In the genomic region with DNA sequence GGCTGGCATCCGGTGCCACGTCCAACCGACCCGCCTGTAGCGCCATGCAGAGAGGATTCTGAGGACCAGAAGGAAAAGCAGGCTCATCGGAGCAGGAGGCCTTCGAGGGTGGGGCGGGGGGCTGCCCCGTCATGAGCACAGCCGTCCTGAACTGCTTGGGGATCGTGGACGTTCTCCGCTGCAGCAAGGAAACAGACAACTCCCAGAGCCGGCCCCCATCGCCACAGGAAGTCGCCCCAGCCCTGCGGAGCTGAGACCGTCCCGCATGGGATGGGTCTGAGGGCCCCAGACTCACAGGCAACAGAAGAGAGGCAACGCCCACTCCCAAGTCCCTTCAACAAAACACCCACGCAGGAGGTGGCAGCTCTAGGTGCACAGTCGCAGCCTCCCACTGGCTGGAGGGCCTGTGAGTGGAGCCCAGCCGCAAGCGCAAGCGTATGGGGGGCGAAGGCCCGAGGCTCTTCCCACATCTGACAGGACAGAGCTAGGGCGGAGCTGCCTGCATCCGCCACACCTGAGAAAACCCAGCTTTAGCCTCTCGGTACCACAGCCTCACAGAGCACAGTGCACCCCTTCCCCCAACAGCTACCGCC, we compare ENCODE assay signal across 19 cellular contexts. TPM values are rescaled to one million over a fixed set of nuclear protein-coding genes. Genes with fewer than 3 reads are reported as not detected.
DNase-seq lines count a peak whose midpoint lies in the region; ATAC-seq and FAIRE-seq lines count a peak whose summit lies in the region.
"Had no signal": no experiment of that assay in that cellular context is flagged by ENCODE, and none has a peak within 500 bp of the region (broad histone marks: within the 10 kb centered on the region; RNA-seq: fewer than 3 reads in every experiment).

No MANE protein-coding gene starts in this region.

- no peak overlapping the region for H3K27ac Mint-ChIP-seq in activated T-cell treated with anti-CD3 and anti-CD28 coated beads, Interleukin-2, amount 50 U/mL, for 72 hours
- H3K27ac Mint-ChIP-seq: activated naive CD4-positive, alpha-beta T cell treated with anti-CD3 and anti-CD28 coated beads, Interleukin-2, amount 50 U/mL, for 72 hours; immature natural killer cell; mesothelial cell of epicardium; natural killer cell treated with Interleukin-12 subunit alpha and Interleukin-12 subunit beta and Interleukin-15 and Interleukin-18, amount 100 ng/mL, for 72 hours had no signal

- H3K9me3 ChIP-seq in neuronal stem cell (replicated peaks in 1 of 2; ENCODE audit: control insufficient read depth in 2 of 2, insufficient read depth in 1 of 2, low read depth in 1 of 2, low read length in 2 of 2), result no peaks in the 10 kb centered on the region
- H3K9me3 ChIP-seq: A549, left lung, sigmoid colon had no signal

- H2BK15ac ChIP-seq in neuronal stem cell (ENCODE audit: low read length), result no peak overlapping the region

- WGBS in neuronal stem cell (ENCODE audit: extremely low coverage in 2 of 2, insufficient read length in 2 of 2, insufficient replicate concordance in 1 of 2), 2 donors, result no CpG with 5 or more reads among the region's 31 CpGs

- H3K4me2 ChIP-seq in neuronal stem cell (ENCODE audit: insufficient read depth, low read length, poor library complexity, severe bottlenecking), result no peak overlapping the region
- H3K4me2 ChIP-seq: A549, hepatocyte had no signal

- H2AK5ac ChIP-seq in neuronal stem cell (ENCODE audit: low read depth, low read length), result no peak overlapping the region

- DNase-seq in activated T-cell treated with anti-CD3 and anti-CD28 coated beads, Interleukin-2, amount 50 U/mL, for 4 hours, result no peak
- DNase-seq in activated T-cell treated with anti-CD3 and anti-CD28 coated beads for 4 hours (no peak), HTR-8/SVneo (ENCODE audit: insufficient read length, low spot score) (no peak), neuronal stem cell (ENCODE audit: low spot score) (no peak), NK-92 (lab: John Stamatoyannopoulos, UW; ENCODE audit: unreplicated experiment) (no peak), caudate nucleus (lab: John Stamatoyannopoulos, UW) (no peak), EL (no peak)
- DNase-seq in activated T-cell treated with anti-CD3 and anti-CD28 coated beads, Interleukin-2, amount 50 U/mL, for 72 hours, result no peak
- DNase-seq: C1 segment of cervical spinal cord, foreskin keratinocyte, immature natural killer cell, sigmoid colon had no signal

- H3K4ac ChIP-seq in neuronal stem cell (ENCODE audit: low read length), result no peak overlapping the region

- no peaks in the 10 kb centered on the region for H3K27me3 ChIP-seq in neuronal stem cell (ENCODE audit: control insufficient read depth in 3 of 3, insufficient read depth in 3 of 3, low read depth in 1 of 3, low read length in 3 of 3)
- H3K27me3 ChIP-seq: foreskin keratinocyte, hepatocyte, left lung, sigmoid colon had no signal

- H3K27ac ChIP-seq in neuronal stem cell (replicated peaks; ENCODE audit: low read length) (no peak overlapping the region), caudate nucleus (ENCODE audit: low read depth, low read length) (no peak overlapping the region)
- H3K27ac ChIP-seq: A549, foreskin keratinocyte, hepatocyte, left lung had no signal

- H3K9me3 Mint-ChIP-seq in activated T-cell treated with anti-CD3 and anti-CD28 coated beads, Interleukin-2, amount 50 U/mL, for 4 hours, result no peaks in the 10 kb centered on the region
- H3K9me3 Mint-ChIP-seq in activated T-cell treated with anti-CD3 and anti-CD28 coated beads, Interleukin-2, amount 50 U/mL, for 72 hours, result no peaks in the 10 kb centered on the region
- H3K9me3 Mint-ChIP-seq: activated naive CD4-positive, alpha-beta T cell treated with anti-CD3 and anti-CD28 coated beads, Interleukin-2, amount 50 U/mL, for 72 hours; immature natural killer cell; mesothelial cell of epicardium; natural killer cell treated with Interleukin-12 subunit alpha and Interleukin-12 subunit beta and Interleukin-15 and Interleukin-18, amount 100 ng/mL, for 72 hours had no signal

- H2AFZ ChIP-seq in neuronal stem cell (ENCODE audit: low read length), result no peak overlapping the region
- H2AFZ ChIP-seq: hepatocyte had no signal

- H3K9ac ChIP-seq in neuronal stem cell (ENCODE audit: low read depth, low read length, poor library complexity), result no peak overlapping the region

- no peak overlapping the region for H4K91ac ChIP-seq in neuronal stem cell (ENCODE audit: low read depth, low read length, poor library complexity)

- H4K8ac ChIP-seq in neuronal stem cell (ENCODE audit: low read depth, low read length), result no peak overlapping the region

- no peak overlapping the region for H3K14ac ChIP-seq in neuronal stem cell (ENCODE audit: low read length)

- peaks cover 9 to 29% of the 10 kb centered on the region in 2 donors for H3K36me3 ChIP-seq in neuronal stem cell (replicated peaks in 1 of 2; ENCODE audit: control insufficient read depth in 2 of 2, insufficient read depth in 2 of 2, low read length in 2 of 2)

- no peak overlapping the region for H3K4me3 ChIP-seq in neuronal stem cell (ENCODE audit: low read length in 2 of 2)
- H3K4me3 ChIP-seq: A549, hepatocyte, left lung, sigmoid colon had no signal

- no peak overlapping the region for H2BK5ac ChIP-seq in neuronal stem cell (ENCODE audit: low read length)

- H3K4me1 Mint-ChIP-seq in activated T-cell treated with anti-CD3 and anti-CD28 coated beads, Interleukin-2, amount 50 U/mL, for 4 hours (ENCODE audit: low read depth), result peaks cover 10% of the 10 kb centered on the region
- H3K4me1 Mint-ChIP-seq in activated T-cell treated with anti-CD3 and anti-CD28 coated beads, Interleukin-2, amount 50 U/mL, for 72 hours (ENCODE audit: low read depth), result peaks cover 24% of the 10 kb centered on the region
- H3K4me1 Mint-ChIP-seq: mesothelial cell of epicardium had no signal

- no peak overlapping the region for H2BK12ac ChIP-seq in neuronal stem cell (ENCODE audit: low read length)

- peak; percentile 16 for FAIRE-seq in HTR-8/SVneo (lab: Jason Lieb, UNC)
- FAIRE-seq: A549, H54 had no signal

- peak overlapping the region; percentile 52 for H3K4me3 Mint-ChIP-seq in activated T-cell treated with anti-CD3 and anti-CD28 coated beads, Interleukin-2, amount 50 U/mL, for 4 hours
- H3K4me3 Mint-ChIP-seq in activated T-cell treated with anti-CD3 and anti-CD28 coated beads, Interleukin-2, amount 50 U/mL, for 72 hours, result peak overlapping the region; percentile 32 to 56
- H3K4me3 Mint-ChIP-seq: mesothelial cell of epicardium; natural killer cell treated with Interleukin-12 subunit alpha and Interleukin-12 subunit beta and Interleukin-15 and Interleukin-18, amount 100 ng/mL, for 72 hours had no signal

- H3K36me3 Mint-ChIP-seq in activated T-cell treated with anti-CD3 and anti-CD28 coated beads, Interleukin-2, amount 50 U/mL, for 4 hours (ENCODE audit: insufficient read depth), result peaks cover 7% of the 10 kb centered on the region
- H3K36me3 Mint-ChIP-seq in activated T-cell treated with anti-CD3 and anti-CD28 coated beads, Interleukin-2, amount 50 U/mL, for 72 hours (ENCODE audit: insufficient read depth in 2 of 2), result peaks cover 0 to 1% of the 10 kb centered on the region in 2 donors
- H3K36me3 Mint-ChIP-seq: activated naive CD4-positive, alpha-beta T cell treated with anti-CD3 and anti-CD28 coated beads, Interleukin-2, amount 50 U/mL, for 72 hours; natural killer cell treated with Interleukin-12 subunit alpha and Interleukin-12 subunit beta and Interleukin-15 and Interleukin-18, amount 100 ng/mL, for 72 hours had no signal

- peak overlapping the region; percentile 75 for H3K23ac ChIP-seq in neuronal stem cell (ENCODE audit: low read depth, low read length, poor library complexity)

- no peak overlapping the region for H2BK120ac ChIP-seq in neuronal stem cell (ENCODE audit: low read depth, low read length)

- peaks cover 0 to 10% of the 10 kb centered on the region in 2 donors for H3K4me1 ChIP-seq in neuronal stem cell (ENCODE audit: control insufficient read depth in 2 of 2, insufficient read depth in 1 of 2, low read depth in 1 of 2, low read length in 2 of 2)
- H3K4me1 ChIP-seq: foreskin keratinocyte had no signal

- H3K27me3 Mint-ChIP-seq in activated T-cell treated with anti-CD3 and anti-CD28 coated beads, Interleukin-2, amount 50 U/mL, for 4 hours (ENCODE audit: low read depth), result no peaks in the 10 kb centered on the region
- H3K27me3 Mint-ChIP-seq in activated T-cell treated with anti-CD3 and anti-CD28 coated beads, Interleukin-2, amount 50 U/mL, for 72 hours (ENCODE audit: low read depth), result no peaks in the 10 kb centered on the region
- H3K27me3 Mint-ChIP-seq: natural killer cell treated with Interleukin-12 subunit alpha and Interleukin-12 subunit beta and Interleukin-15 and Interleukin-18, amount 100 ng/mL, for 72 hours had no signal

- H3K79me1 ChIP-seq in neuronal stem cell (ENCODE audit: low read depth, low read length), result no peaks in the 10 kb centered on the region

- H3K18ac ChIP-seq in neuronal stem cell (ENCODE audit: low read length), result peak overlapping the region; percentile 39

- peak in 1 of 2 donors; percentile 19 for ATAC-seq in activated T-cell treated with anti-CD3 and anti-CD28 coated beads, Interleukin-2, amount 50 U/mL, for 4 hours
- peak in 1 of 2 donors; percentile 6 for ATAC-seq in activated T-cell treated with anti-CD3 and anti-CD28 coated beads, Interleukin-2, amount 50 U/mL, for 72 hours (replicated peaks in 1 of 2)
- ATAC-seq: natural killer cell treated with Interleukin-12 subunit alpha and Interleukin-12 subunit beta and Interleukin-15 and Interleukin-18, amount 100 ng/mL, for 72 hours had no signal

RNA-seq across cellular contexts. Expression of gene FBXL18, which starts 25.2 kb away (rescaled TPM):
- total RNA-seq in activated T-cell treated with anti-CD3 and anti-CD28 coated beads, Interleukin-2, amount 50 U/mL, for 4 hours, result 10 to 100 TPM; 11.9 to 13.1 (median 12.8) TPM
- total RNA-seq in activated T-cell treated with anti-CD3 and anti-CD28 coated beads, Interleukin-2, amount 50 U/mL, for 72 hours, result 10 to 100 TPM in 1 of 2 donors, 1 to 10 TPM in 1; 10.0 to 12.3 TPM
- 5.1 TPM for polyA plus RNA-seq in neuronal stem cell (2013, experiment 1 of 2)
- 5.4 TPM for polyA plus RNA-seq in neuronal stem cell (2013, experiment 2 of 2)

RNA-seq across cellular contexts. Expression of gene ACTB, which starts 42.0 kb away (rescaled TPM):
- total RNA-seq in activated T-cell treated with anti-CD3 and anti-CD28 coated beads, Interleukin-2, amount 50 U/mL, for 4 hours, result 1,000 to 10,000 TPM; 6,778 to 7,684 (median 6,905) TPM
- total RNA-seq in activated T-cell treated with anti-CD3 and anti-CD28 coated beads, Interleukin-2, amount 50 U/mL, for 72 hours, result 1,000 to 10,000 TPM; 4,284 to 5,173 TPM
- 6,691 TPM for polyA plus RNA-seq in neuronal stem cell (2013, experiment 1 of 2)
- 6,867 TPM for polyA plus RNA-seq in neuronal stem cell (2013, experiment 2 of 2)
